ENCODE assay signal across 11 cellular contexts in genomic region chr18:12121175-12122095, GRCh38. TPM values are rescaled to one million over a fixed set of nuclear protein-coding genes. Genes with fewer than 3 reads are reported as not detected.
DNase-seq lines count a peak whose midpoint lies in the region; ATAC-seq and TF ChIP-seq lines count a peak whose summit lies in the region.
"Had no signal": no experiment of that assay in that cellular context is flagged by ENCODE, and none has a peak within 500 bp of the region (broad histone marks: within the 10 kb centered on the region; RNA-seq: fewer than 3 reads in every experiment).

No MANE protein-coding gene starts in this region.

- intact Hi-C loops in stomach (cut with DNase I; ENCODE audit: low total_unique reads), result no loop called here

- 56% methylated on average over 16 of the region's 16 CpGs for WGBS in HUES64
- WGBS in stomach, 5 donors, result 46 to 62% (median 53%) methylated on average over 16 of the region's 16 CpGs

- ATAC-seq in left lobe of liver, result peak; percentile 78
- ATAC-seq in GM21367 (IDR thresholded peaks at IDR 0.05; ENCODE audit: unreplicated experiment), result no peak
- no peak for ATAC-seq in GM18907 (IDR thresholded peaks at IDR 0.05; ENCODE audit: unreplicated experiment)
- ATAC-seq: right cardiac atrium had no signal

- peak; percentile 17 for DNase-seq in DMS114 treated with DMSO at 0.1 percent for 48 hours (lab: John Stamatoyannopoulos, UW; ENCODE audit: unreplicated experiment)
- DNase-seq in astrocyte of the hippocampus (ENCODE audit: low read depth, low spot score), result peak; percentile 3
- DNase-seq in left lobe of liver (ENCODE audit: low spot score), result no peak
- DNase-seq in H4 (ENCODE audit: low spot score), result no peak
- DNase-seq in stomach, result no peak
- DNase-seq: activated naive CD4-positive, alpha-beta T cell treated with anti-CD3 and anti-CD28 coated beads, Interleukin-2, amount 10 ng/mL, durations not matched to agents 7 days and 5 days; right cardiac atrium; stimulated activated naive CD4-positive, alpha-beta T cell had no signal

- H3K27me3 ChIP-seq in HUES64 (ENCODE audit: insufficient read depth, low read length) (no peaks in the 10 kb centered on the region), stomach (peaks cover 0 to 7% (median 0%) of the 10 kb centered on the region in 3 donors)

- 0 out of 2 replicates have a peak, but pooled peaks cover 8% of the 10 kb centered on the region for H3K4me1 ChIP-seq in HUES64 (ENCODE audit: insufficient read depth, low read length)
- no peaks in the 10 kb centered on the region for H3K4me1 ChIP-seq in stomach

- TF ChIP-seq POLR2A in stomach (IDR thresholded peaks at IDR 0.05), result no peak

- peak overlapping the region; percentile 34; the same call in 1 of the 2 replicates for H3K9ac ChIP-seq in HUES64 (ENCODE audit: low read depth, low read length)

- H3K9me3 ChIP-seq in HUES64 (ENCODE audit: insufficient read depth, low read depth, low read length), result no peaks in the 10 kb centered on the region
- H3K9me3 ChIP-seq in stomach, result no peaks in the 10 kb centered on the region

- TF ChIP-seq EP300 in stomach (IDR thresholded peaks at IDR 0.05), result no peak

- H3K27ac ChIP-seq in HUES64 (ENCODE audit: low read depth, low read length), result no peak overlapping the region
- no peak overlapping the region for H3K27ac ChIP-seq in stomach

- H3K36me3 ChIP-seq in HUES64 (ENCODE audit: insufficient read depth, low read length) (no peaks in the 10 kb centered on the region), stomach (no peaks in the 10 kb centered on the region)

- no peak for TF ChIP-seq CTCF in stomach (IDR thresholded peaks at IDR 0.05)

- peak overlapping the region; percentile 39 for H3K4me3 ChIP-seq in HUES64 (ENCODE audit: low read length)
- no peak overlapping the region for H3K4me3 ChIP-seq in stomach

RNA-seq across cellular contexts. Expression of gene ANKRD62, which starts 27.8 kb away (rescaled TPM):
- polyA plus RNA-seq in HUES64 (2013, experiment 1 of 2), result not detected
- not detected for polyA plus RNA-seq in HUES64 (2013, experiment 2 of 2)
- not detected for total RNA-seq in left lobe of liver
- total RNA-seq in H4 (2014; rRNA removed; shearing (Covaris generic)), result not detected in 2 replicates
- 1 to 10 TPM in 1 of 5 donors, not detected in 4; 1.2 TPM for total RNA-seq in stomach
- polyA plus RNA-seq in stomach, result not detected
- total RNA-seq: right cardiac atrium had no signal
- polyA plus RNA-seq: right cardiac atrium had no signal

Comparison
In these comparisons a context has a peak if more than half of its experiments do, and no peak if none do; other contexts are left out.
1. DNase-seq: peak in DMS114 treated with DMSO at 0.1 percent for 48 hours (single experiment) and astrocyte of the hippocampus (single experiment); none in left lobe of liver (single experiment), H4 (single experiment) and stomach (single experiment).